8 cellular contexts compared by ENCODE assay signal in the genomic region with DNA sequence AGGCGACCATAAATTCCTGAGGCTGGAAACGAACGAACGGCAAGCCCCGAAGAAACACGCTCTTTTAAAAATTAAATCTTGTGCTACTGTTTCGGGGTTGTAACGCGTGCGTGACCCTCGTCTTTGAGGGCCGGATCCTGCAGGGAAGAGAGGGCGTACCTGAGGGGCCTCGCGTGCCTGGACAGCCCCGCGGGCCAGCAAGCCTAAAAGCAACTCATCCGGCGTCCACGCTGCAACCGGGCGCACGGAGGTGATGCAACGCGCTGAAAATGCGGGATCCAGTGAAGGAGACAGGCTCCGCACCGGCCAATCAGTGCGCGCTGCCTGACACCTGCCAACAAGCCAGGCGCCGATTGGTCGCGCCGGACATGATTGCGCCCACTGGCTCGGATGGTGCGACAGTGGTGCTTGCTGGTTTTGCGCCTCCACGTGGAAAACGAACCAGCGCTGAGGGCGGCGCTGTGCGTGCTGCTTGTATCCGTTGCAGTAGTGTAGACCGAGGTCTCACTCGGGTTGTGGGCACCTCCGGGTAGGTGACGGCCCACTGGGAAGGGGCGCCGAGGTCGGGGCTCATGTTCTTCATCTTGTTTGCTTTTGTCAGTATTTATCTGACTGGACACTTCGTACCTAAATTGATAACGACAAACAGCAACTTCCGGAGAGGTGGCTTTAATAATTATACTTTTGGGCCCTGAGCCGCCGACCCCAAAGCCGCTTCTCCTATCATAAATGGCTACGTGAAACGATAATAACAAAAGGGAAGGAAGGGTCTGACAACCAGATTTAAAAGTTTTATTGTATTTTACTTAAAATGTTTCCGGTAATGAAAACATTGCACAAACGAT. TPM values are rescaled to one million over a fixed set of nuclear protein-coding genes. Genes with fewer than 3 reads are reported as not detected.
DNase-seq lines count a peak whose midpoint lies in the region; ATAC-seq and TF ChIP-seq lines count a peak whose summit lies in the region.

A gene (minus strand): TSS at position 246 of the 845 bp plus-strand sequence. CDS start 4,278 bp downstream, outside the sequence.

- peak within 1 kb of the TSS; percentile 98 to 99 (median 99) for H3K4me3 Mint-ChIP-seq in naive B cell
- peak within 1 kb of the TSS; percentile 100 for H3K4me3 Mint-ChIP-seq in stimulated activated memory B cell treated with anti-CD40 and anti-IgM and Interleukin-4, amounts not matched to agents 10 μg/mL and 1 μg/mL and 100 μg/mL, for 72 hours

- no peaks in the 10 kb centered on the region for H3K27me3 Mint-ChIP-seq in naive B cell
- H3K27me3 Mint-ChIP-seq in stimulated activated memory B cell treated with anti-CD40 and anti-IgM and Interleukin-4, amounts not matched to agents 10 μg/mL and 1 μg/mL and 100 μg/mL, for 72 hours: no peaks in the 10 kb centered on the region

- peaks cover 0 to 13% of the 10 kb centered on the region in 2 donors for H3K36me3 Mint-ChIP-seq in naive B cell
- peaks cover 34% of the 10 kb centered on the region for H3K36me3 Mint-ChIP-seq in stimulated activated memory B cell treated with anti-CD40 and anti-IgM and Interleukin-4, amounts not matched to agents 10 μg/mL and 1 μg/mL and 100 μg/mL, for 72 hours

- H3K9me3 Mint-ChIP-seq in naive B cell: no peaks in the 10 kb centered on the region
- no peaks in the 10 kb centered on the region for H3K9me3 Mint-ChIP-seq in stimulated activated memory B cell treated with anti-CD40 and anti-IgM and Interleukin-4, amounts not matched to agents 10 μg/mL and 1 μg/mL and 100 μg/mL, for 72 hours

- peak; percentile 94 to 97 for ATAC-seq in naive B cell (ENCODE audit: low read depth in 2 of 2)
- peak; percentile 99 for ATAC-seq in stimulated activated memory B cell treated with anti-CD40 and anti-IgM and Interleukin-4, amounts not matched to agents 10 μg/mL and 1 μg/mL and 100 μg/mL, for 72 hours

- peak within 1 kb of the TSS; percentile 95 to 98 (median 97) for H3K27ac Mint-ChIP-seq in naive B cell
- peak within 1 kb of the TSS; percentile 100 for H3K27ac Mint-ChIP-seq in stimulated activated memory B cell treated with anti-CD40 and anti-IgM and Interleukin-4, amounts not matched to agents 10 μg/mL and 1 μg/mL and 100 μg/mL, for 72 hours

- TF ChIP-seq CTCF in LNCAP (IDR thresholded peaks at IDR 0.05): peak; percentile 48; the same call in 1 of the 2 replicates

- peaks cover 25 to 51% (median 45%) of the 10 kb centered on the region in 3 donors for H3K4me1 Mint-ChIP-seq in naive B cell
- H3K4me1 Mint-ChIP-seq in stimulated activated memory B cell treated with anti-CD40 and anti-IgM and Interleukin-4, amounts not matched to agents 10 μg/mL and 1 μg/mL and 100 μg/mL, for 72 hours: peaks cover 43% of the 10 kb centered on the region

- DNase-seq in ELF-1 (ENCODE audit: low read depth, low spot score) (peak; percentile 100), GOT3 (lab: John Stamatoyannopoulos, UW) (peak; percentile 86), RPMI8226 (peak; percentile 96), fibroblast of gingiva (ENCODE audit: low read depth) (peak; percentile 99), naive B cell (peak; percentile 99)
- peak; percentile 99 to 100 for DNase-seq in activated T-helper 1 cell treated with anti-CD3 and anti-CD28 coated beads, Interleukin-2, amount 50 U/mL, for 16 hours (ENCODE audit: low read depth in 1 of 2, low spot score in 1 of 2)

RNA-seq across cellular contexts. Expression of the gene that starts here (rescaled TPM):
- 10 to 100 TPM; 30.1 to 54.0 (median 40.8) TPM for polyA plus RNA-seq in naive B cell (ENCODE audit: low read depth in 6 of 6)

Comparison
In these comparisons a context has a peak if more than half of its experiments do, and no peak if none do; other contexts are left out.
1. Peak in every context shown above with its lines: DNase-seq and ATAC-seq.